ENCODE assay signal across 16 cellular contexts in the genomic region with DNA sequence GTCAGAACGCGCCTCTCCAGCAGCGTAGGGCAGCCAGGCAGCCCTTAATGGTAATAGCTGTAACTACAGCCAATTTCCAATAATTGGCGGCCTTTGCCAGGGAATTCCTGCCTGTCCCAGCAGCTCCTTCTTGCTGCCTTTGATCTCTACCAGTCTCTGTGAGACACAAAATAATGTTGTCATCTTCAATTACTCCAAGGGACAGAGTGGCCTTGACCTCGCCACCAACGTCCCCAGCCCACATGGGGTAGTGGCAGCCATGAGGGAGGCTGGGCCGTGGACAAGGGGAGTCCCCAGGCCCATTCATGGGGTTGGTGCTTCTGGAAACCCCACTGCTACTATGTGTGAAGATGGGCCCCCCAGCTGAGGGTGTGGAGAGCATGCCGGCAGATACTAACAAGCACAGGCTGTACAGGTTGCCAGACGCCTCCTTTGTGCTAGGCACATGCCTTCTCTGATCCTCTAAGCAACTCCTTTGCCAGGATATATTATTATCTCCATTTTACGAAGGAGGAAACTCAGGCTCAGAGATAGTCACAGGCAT. TPM values are rescaled to one million over a fixed set of nuclear protein-coding genes. Genes with fewer than 3 reads are reported as not detected.
DNase-seq lines count a peak whose midpoint lies in the region; ATAC-seq and TF ChIP-seq lines count a peak whose summit lies in the region.
"Had no signal": no experiment of that assay in that cellular context is flagged by ENCODE, and none has a peak within 500 bp of the region (broad histone marks: within the 10 kb centered on the region; RNA-seq: fewer than 3 reads in every experiment).

No MANE protein-coding gene starts in this region.

- H3K36me3 ChIP-seq in heart left ventricle (no peaks in the 10 kb centered on the region), endodermal cell (ENCODE audit: control insufficient read depth, insufficient read depth, low read length) (no peaks in the 10 kb centered on the region)
- H3K36me3 ChIP-seq: BE2C had no signal

- H3K4me1 ChIP-seq in heart left ventricle (peaks cover 0 to 11% (median 0%) of the 10 kb centered on the region in 12 donors), endodermal cell (ENCODE audit: control insufficient read depth, insufficient read depth, low read length) (peaks cover 3% of the 10 kb centered on the region)
- H3K4me1 ChIP-seq: BE2C, Caco-2 had no signal

- ATAC-seq in heart left ventricle: no peak

- WGBS in heart left ventricle, 4 donors: 78 to 91% (median 79%) methylated on average over 9 to 10 of the region's 10 CpGs
- 92 to 95% methylated on average over 4 to 10 of the region's 10 CpGs for WGBS in endodermal cell (ENCODE audit: insufficient coverage in 1 of 2, insufficient read length in 1 of 2), 2 experiments

- no peaks in the 10 kb centered on the region for H3K9me3 Mint-ChIP-seq in endodermal cell
- H3K9me3 Mint-ChIP-seq: CD4-positive, alpha-beta T cell had no signal

- H3K4me3 ChIP-seq in heart left ventricle: no peak overlapping the region
- H3K4me3 ChIP-seq in endodermal cell (ENCODE audit: low read length): no peak overlapping the region

- H3K9ac ChIP-seq in endodermal cell (ENCODE audit: extremely low read depth, low read length, poor library complexity, severe bottlenecking): no peak overlapping the region

- H3K27ac Mint-ChIP-seq in endodermal cell: no peak overlapping the region
- H3K27ac Mint-ChIP-seq: CD4-positive, alpha-beta T cell had no signal

- no peak for TF ChIP-seq POLR2A in heart left ventricle (IDR thresholded peaks at IDR 0.05)

- H3K27ac ChIP-seq in heart left ventricle (no peak overlapping the region), endodermal cell (ENCODE audit: low read depth, low read length) (no peak overlapping the region)
- H3K27ac ChIP-seq: HL-60 had no signal

- TF ChIP-seq CTCF in heart left ventricle (IDR thresholded peaks at IDR 0.05): no peak
- TF ChIP-seq CTCF in endodermal cell (conservative IDR thresholded peaks at IDR 0.05): no peak

- DNase-seq in cardiac septum (ENCODE audit: low spot score) (peak; percentile 58), heart left ventricle (no peak), NCI-H2227 (lab: John Stamatoyannopoulos, UW; ENCODE audit: unreplicated experiment) (peak; percentile 64), endodermal cell (peak; percentile 37), retina (peak; percentile 70), NCI-H2029 treated with DMSO at 0.1 percent for 48 hours (lab: John Stamatoyannopoulos, UW) (no peak), pons (ENCODE audit: low spot score) (no peak)
- DNase-seq in activated naive CD4-positive, alpha-beta T cell treated with Interleukin-2 at 50 U/mL for 16 hours: no peak
- DNase-seq: ACHN; BE2C; C1 segment of cervical spinal cord; Caco-2; CD4-positive, alpha-beta T cell; HCEC 1CT; IMR-90 had no signal

- no peaks in the 10 kb centered on the region for H3K9me3 ChIP-seq in heart left ventricle
- H3K9me3 ChIP-seq in endodermal cell (ENCODE audit: control insufficient read depth, low read length): no peaks in the 10 kb centered on the region
- H3K9me3 ChIP-seq: BE2C, Caco-2 had no signal

- H3K27me3 ChIP-seq in heart left ventricle (peaks cover 0 to 10% (median 0%) of the 10 kb centered on the region in 9 donors), endodermal cell (ENCODE audit: control insufficient read depth, insufficient read depth, low read length, poor library complexity, severe bottlenecking) (no peaks in the 10 kb centered on the region)
- H3K27me3 ChIP-seq: BE2C had no signal

- H3K27me3 Mint-ChIP-seq in endodermal cell (ENCODE audit: insufficient read depth): peaks cover 7% of the 10 kb centered on the region

- H3K4me3 Mint-ChIP-seq in endodermal cell: no peak overlapping the region
- H3K4me3 Mint-ChIP-seq: CD4-positive, alpha-beta T cell had no signal

- H3K4me1 Mint-ChIP-seq in endodermal cell: no peaks in the 10 kb centered on the region

- H3K36me3 Mint-ChIP-seq in endodermal cell (ENCODE audit: low read depth): no peaks in the 10 kb centered on the region

- intact Hi-C loops in cardiac septum (cut with DNase I) (no loop called here), heart left ventricle (cut with DNase I) (no loop called here)

RNA-seq across cellular contexts. Expression of a gene that starts 17.4 kb away (rescaled TPM):
- total RNA-seq in cardiac septum (6.0 TPM), heart left ventricle (10 to 100 TPM in 1 of 9 donors, 1 to 10 TPM in 8; 4.6 to 10.2 (median 6.8) TPM), endodermal cell (10 to 100 TPM in 1 of 2 donors, 1 to 10 TPM in 1; 9.5 to 11.7 TPM)
- 1 to 10 TPM; 3.1 to 4.3 TPM for polyA plus RNA-seq in heart left ventricle
- 9.5 TPM for polyA plus RNA-seq in endodermal cell (2013, experiment 1 of 2)
- 8.2 TPM for polyA plus RNA-seq in endodermal cell (2013, experiment 2 of 2)

Comparison
In these comparisons a context has a peak if more than half of its experiments do, and no peak if none do; other contexts are left out.
1. DNase-seq: peak in cardiac septum (single experiment), NCI-H2227 (single experiment), endodermal cell (single experiment) and retina (single experiment); none in heart left ventricle (0 of 5), NCI-H2029 treated with DMSO at 0.1 percent for 48 hours (single experiment), pons (single experiment) and activated naive CD4-positive, alpha-beta T cell treated with Interleukin-2 at 50 U/mL for 16 hours (single experiment).